ENCODE assay signal across 21 cellular contexts in genomic region chr20:4488407-4489339, GRCh38.
DNase-seq lines count a peak whose midpoint lies in the region; ATAC-seq and TF ChIP-seq lines count a peak whose summit lies in the region.
"Had no signal": no experiment of that assay in that cellular context is flagged by ENCODE, and none has a peak within 500 bp of the region (broad histone marks: within the 10 kb centered on the region; RNA-seq: fewer than 3 reads in every experiment).

No MANE protein-coding gene starts in this region.

- WGBS in SK-N-SH (ENCODE audit: low lambda C conversion rate), result 44% methylated on average over 9 of the region's 9 CpGs

- no peak for TF ChIP-seq EP300 in SK-N-SH (IDR thresholded peaks at IDR 0.05; ENCODE audit: borderline replicate concordance in 1 of 2, low read depth in 1 of 2, low read length in 1 of 2)

- no peaks in the 10 kb centered on the region for H4K20me1 ChIP-seq in SK-N-SH (ENCODE audit: insufficient read depth)
- no peaks in the 10 kb centered on the region for H4K20me1 ChIP-seq in fibroblast of lung (ENCODE audit: control insufficient read depth, extremely low read depth, insufficient read depth, low read length)

- no peaks in the 10 kb centered on the region for H3K9me2 ChIP-seq in SK-N-SH

- no peak overlapping the region for H3K4me3 Mint-ChIP-seq in MCF 10A (ENCODE audit: unreplicated experiment)
- H3K4me3 Mint-ChIP-seq: activated naive CD4-positive, alpha-beta T cell treated with anti-CD3 and anti-CD28 coated beads, Interleukin-2, amount 10 ng/mL, durations not matched to agents 7 days and 5 days; IgD-negative memory B cell; memory B cell; neural crest cell; WTC11 had no signal

- H3K27me3 ChIP-seq in breast epithelium (no peaks in the 10 kb centered on the region), SK-N-SH (ENCODE audit: insufficient read depth) (no peaks in the 10 kb centered on the region), fibroblast of lung (ENCODE audit: control insufficient read depth, insufficient read depth, low read length) (no peaks in the 10 kb centered on the region), tibial artery (no peaks in the 10 kb centered on the region)
- no peaks in the 10 kb centered on the region for H3K27me3 ChIP-seq in effector memory CD4-positive, alpha-beta T cell (replicated peaks; ENCODE audit: control insufficient read depth, insufficient read depth, low read length, poor library complexity, severe bottlenecking)

- H3K27ac Mint-ChIP-seq in MCF 10A (ENCODE audit: low read depth, unreplicated experiment), result no peak overlapping the region
- H3K27ac Mint-ChIP-seq: activated naive CD4-positive, alpha-beta T cell treated with anti-CD3 and anti-CD28 coated beads, Interleukin-2, amount 10 ng/mL, durations not matched to agents 7 days and 5 days; IgD-negative memory B cell; memory B cell; WTC11 had no signal

- no peak for TF ChIP-seq RAD21 in SK-N-SH (IDR thresholded peaks at IDR 0.05; ENCODE audit: low read length)

- no peak for ATAC-seq in left lobe of liver
- ATAC-seq: esophagus mucosa, sciatic nerve, WTC11 had no signal

- POLR2A ChIA-PET in MCF 10A (lab: Yijun Ruan, JAX), result interaction anchor here (0.7 to 0.9 kb wide), 3 partner anchors 9 to 938 kb away, joined by 3 read pairs; no protein-coding TSS in a partner anchor
- POLR2A ChIA-PET in SK-N-SH (lab: Yijun Ruan, JAX), result no interaction called here

- no peaks in the 10 kb centered on the region for H3K36me3 Mint-ChIP-seq in MCF 10A (ENCODE audit: insufficient read depth, unreplicated experiment)
- H3K36me3 Mint-ChIP-seq: activated naive CD4-positive, alpha-beta T cell treated with anti-CD3 and anti-CD28 coated beads, Interleukin-2, amount 10 ng/mL, durations not matched to agents 7 days and 5 days; IgD-negative memory B cell; memory B cell; WTC11 had no signal

- H3K9me3 Mint-ChIP-seq in MCF 10A (ENCODE audit: unreplicated experiment), result no peaks in the 10 kb centered on the region
- H3K9me3 Mint-ChIP-seq: activated naive CD4-positive, alpha-beta T cell treated with anti-CD3 and anti-CD28 coated beads, Interleukin-2, amount 10 ng/mL, durations not matched to agents 7 days and 5 days; memory B cell; neural crest cell; WTC11 had no signal

- CTCF ChIA-PET in MCF 10A (lab: Yijun Ruan, JAX) (interaction anchor here (0.8 kb wide), 1 partner anchor 9 kb away, joined by 3 read pairs; no protein-coding TSS in a partner anchor), SK-N-SH (lab: Yijun Ruan, JAX) (interaction anchor here (0.7 kb wide), 1 partner anchor 925 kb away, joined by 3 read pairs; no protein-coding TSS in a partner anchor)

- no peak overlapping the region for H3K4me3 ChIP-seq in breast epithelium
- no peak overlapping the region; a peak in 1 of 4 replicates for H3K4me3 ChIP-seq in SK-N-SH (ENCODE audit: low read depth in 2 of 2, low read length in 1 of 2)
- H3K4me3 ChIP-seq in fibroblast of lung (replicated peaks in 1 of 4; ENCODE audit: control extremely low read depth in 1 of 4, insufficient read depth in 1 of 4, low read depth in 3 of 4, low read length in 4 of 4), result no peak overlapping the region
- no peak overlapping the region for H3K4me3 ChIP-seq in tibial artery
- no peak overlapping the region for H3K4me3 ChIP-seq in effector memory CD4-positive, alpha-beta T cell (ENCODE audit: insufficient read depth, low read depth, low read length, poor library complexity, severe bottlenecking)

- H3K79me2 ChIP-seq in SK-N-SH (ENCODE audit: insufficient read depth) (no peaks in the 10 kb centered on the region), fibroblast of lung (ENCODE audit: control insufficient read depth, insufficient read depth, low read length) (no peaks in the 10 kb centered on the region)

- no peak overlapping the region for H3K27ac ChIP-seq in breast epithelium
- no peak overlapping the region for H3K27ac ChIP-seq in SK-N-SH (ENCODE audit: low read depth in 2 of 2, low read length in 1 of 2)
- no peak overlapping the region for H3K27ac ChIP-seq in fibroblast of lung (ENCODE audit: insufficient read depth, low read length)
- no peak overlapping the region for H3K27ac ChIP-seq in tibial artery
- H3K27ac ChIP-seq in effector memory CD4-positive, alpha-beta T cell (ENCODE audit: insufficient read depth, low read length, poor library complexity, severe bottlenecking), result no peak overlapping the region
- H3K27ac ChIP-seq: 22Rv1 had no signal

- H3K4me1 ChIP-seq in breast epithelium (no peaks in the 10 kb centered on the region), SK-N-SH (ENCODE audit: control insufficient read depth in 1 of 2, insufficient read depth in 2 of 2, low read depth in 1 of 2, low read length in 1 of 2) (peaks cover 0 to 56% of the 10 kb centered on the region in 2 experiments; a peak in 3 of 4 replicates), fibroblast of lung (ENCODE audit: control insufficient read depth, extremely low read depth, insufficient read depth, low read length) (peaks cover 13% of the 10 kb centered on the region), tibial artery (peaks cover 0 to 30% (median 6%) of the 10 kb centered on the region in 4 donors)
- H3K4me1 ChIP-seq in effector memory CD4-positive, alpha-beta T cell (ENCODE audit: control insufficient read depth, insufficient read depth, low read length, poor library complexity, severe bottlenecking), result no peaks in the 10 kb centered on the region

- H3K4me2 ChIP-seq in SK-N-SH (peak overlapping the region; percentile 34; the same call in 1 of the 2 replicates), fibroblast of lung (ENCODE audit: extremely low read depth, insufficient read depth, low read length) (no peak overlapping the region)

- no peak for TF ChIP-seq POLR2A in breast epithelium (IDR thresholded peaks at IDR 0.05)

- H3F3A ChIP-seq in SK-N-SH (replicated peaks; ENCODE audit: insufficient read depth), result no peaks in the 10 kb centered on the region

- intact Hi-C loops in MCF 10A (cut with micrococcal nuclease), result no loop called here
- intact Hi-C loops in breast epithelium (cut with DNase I; ENCODE audit: low total_unique reads), result no loop called here
- intact Hi-C loops in tibial artery (cut with DNase I; ENCODE audit: low total_unique reads), result no loop called here

- no peak overlapping the region for H3K9ac ChIP-seq in SK-N-SH
- H3K9ac ChIP-seq in fibroblast of lung (ENCODE audit: insufficient read depth, low read length), result no peak overlapping the region

- H3K4me1 Mint-ChIP-seq in MCF 10A (ENCODE audit: insufficient read depth, unreplicated experiment), result peaks cover 2% of the 10 kb centered on the region
- H3K4me1 Mint-ChIP-seq: activated naive CD4-positive, alpha-beta T cell treated with anti-CD3 and anti-CD28 coated beads, Interleukin-2, amount 10 ng/mL, durations not matched to agents 7 days and 5 days; IgD-negative memory B cell; memory B cell; neural crest cell had no signal

- TF ChIP-seq CTCF in MCF 10A (IDR thresholded peaks at IDR 0.05; ENCODE audit: unreplicated experiment), result no peak
- TF ChIP-seq CTCF in breast epithelium (IDR thresholded peaks at IDR 0.05), result no peak
- no peak for TF ChIP-seq CTCF in SK-N-SH (IDR thresholded peaks at IDR 0.05)
- no peak for TF ChIP-seq CTCF in fibroblast of lung (conservative IDR thresholded peaks at IDR 0.05 in 1 of 2, IDR thresholded peaks at IDR 0.05 in 1 of 2; ENCODE audit: low read depth in 1 of 2, low read length in 2 of 2)
- no peak for TF ChIP-seq CTCF in tibial artery (IDR thresholded peaks at IDR 0.05)

- H2AFZ ChIP-seq in SK-N-SH (ENCODE audit: low read depth), result peak overlapping the region; percentile 10; the same call in 1 of the 2 replicates
- no peak overlapping the region for H2AFZ ChIP-seq in fibroblast of lung (ENCODE audit: low read length)

- DNase-seq in MCF 10A (ENCODE audit: unreplicated experiment), result peak; percentile 61
- no peak for DNase-seq in breast epithelium (ENCODE audit: low spot score in 2 of 2)
- DNase-seq in SK-N-SH, result no peak
- DNase-seq in fibroblast of lung (ENCODE audit: low read depth in 2 of 2), result peak; percentile 59 to 78
- DNase-seq in tibial artery, result no peak
- no peak for DNase-seq in effector memory CD4-positive, alpha-beta T cell
- no peak for DNase-seq in left lobe of liver (ENCODE audit: low spot score)
- no peak for DNase-seq in inferior parietal cortex (ENCODE audit: extremely low spot score)
- DNase-seq: activated naive CD4-positive, alpha-beta T cell treated with anti-CD3 and anti-CD28 coated beads, Interleukin-2, amount 10 ng/mL, durations not matched to agents 7 days and 5 days; Calu3; NCI-H1417; NCI-H226; stimulated activated CD4-positive, alpha-beta T cell treated with anti-CD3 and anti-CD28 coated beads, Interleukin-4, amount 100 ng/mL, for 4 hours; stimulated activated naive CD4-positive, alpha-beta T cell had no signal

- no peaks in the 10 kb centered on the region for H3K9me3 ChIP-seq in breast epithelium
- no peaks in the 10 kb centered on the region for H3K9me3 ChIP-seq in SK-N-SH
- no peaks in the 10 kb centered on the region for H3K9me3 ChIP-seq in fibroblast of lung (ENCODE audit: control insufficient read depth, insufficient read depth, low read depth, low read length)
- H3K9me3 ChIP-seq in tibial artery, result no peaks in the 10 kb centered on the region
- H3K9me3 ChIP-seq in effector memory CD4-positive, alpha-beta T cell (ENCODE audit: control insufficient read depth, low read length), result no peaks in the 10 kb centered on the region

- BruUV-seq in MCF 10A (replicated peaks; lab: Mats Ljungman, UMichigan), result no TSS peak

- no peaks in the 10 kb centered on the region for H3K36me3 ChIP-seq in breast epithelium
- H3K36me3 ChIP-seq in SK-N-SH (replicated peaks in 1 of 2; ENCODE audit: control insufficient read depth in 1 of 2, insufficient read depth in 2 of 2, low read length in 1 of 2), result no peaks in the 10 kb centered on the region
- H3K36me3 ChIP-seq in fibroblast of lung (ENCODE audit: control insufficient read depth, insufficient read depth, low read length), result no peaks in the 10 kb centered on the region
- H3K36me3 ChIP-seq in tibial artery, result no peaks in the 10 kb centered on the region
- H3K36me3 ChIP-seq in effector memory CD4-positive, alpha-beta T cell (ENCODE audit: control insufficient read depth, insufficient read depth, low read length), result no peaks in the 10 kb centered on the region

- no peaks in the 10 kb centered on the region for H3K27me3 Mint-ChIP-seq in MCF 10A (ENCODE audit: insufficient read depth, unreplicated experiment)

TF ChIP-seq in SK-N-SH, 30 proteins besides CTCF, POLR2A, EP300 and RAD21 (continues in another document):
- TF ChIP-seq JUND (IDR thresholded peaks at IDR 0.05) (0 out of 2 replicates have a peak, but pooled peaks have one; percentile 8), GATA2 (CRISPR knock-in tag; IDR thresholded peaks at IDR 0.05) (no peak), TAF1 (IDR thresholded peaks at IDR 0.05; ENCODE audit: borderline replicate concordance, low read depth, low read length) (no peak), NFIC (IDR thresholded peaks at IDR 0.05; ENCODE audit: borderline replicate concordance) (no peak), MEF2A (IDR thresholded peaks at IDR 0.05; ENCODE audit: borderline replicate concordance, low read depth) (no peak)

Comparison
In these comparisons a context has a peak if more than half of its experiments do, and no peak if none do; other contexts are left out.
1. DNase-seq: peak in MCF 10A (single experiment) and fibroblast of lung (2 of 2); none in breast epithelium (0 of 2), SK-N-SH (single experiment), tibial artery (0 of 2), effector memory CD4-positive, alpha-beta T cell (0 of 3), left lobe of liver (single experiment) and inferior parietal cortex (single experiment).